ENCODE assay signal across 17 cellular contexts in the genomic region with DNA sequence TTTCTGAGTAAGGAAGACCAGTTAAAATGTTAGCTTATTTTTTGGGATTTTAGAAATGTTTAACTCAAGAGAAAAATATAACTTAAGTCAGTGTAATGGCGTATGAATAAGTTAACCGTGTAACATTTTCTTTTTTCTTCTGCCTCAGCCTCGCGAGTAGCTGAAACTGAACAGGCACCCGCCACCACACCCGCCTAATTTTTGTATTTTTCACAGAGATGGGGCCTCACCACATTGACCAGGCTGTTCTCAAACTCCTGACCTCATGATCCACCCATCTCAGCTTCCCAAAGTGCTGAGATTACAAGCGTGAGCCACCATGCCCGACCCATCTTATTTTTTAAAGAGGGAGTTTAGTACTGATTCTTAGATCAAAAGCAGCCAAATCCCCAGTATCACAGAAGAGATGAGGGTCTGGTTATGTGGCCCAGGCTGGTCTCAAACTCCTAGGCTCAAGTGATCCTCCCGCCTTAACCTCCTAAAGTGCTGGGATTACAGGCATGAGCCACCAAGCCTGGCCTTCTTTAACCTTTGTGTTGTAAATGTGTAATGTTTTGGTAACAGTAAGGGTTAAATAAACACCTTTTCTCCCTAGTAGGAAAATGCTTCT. TPM values are rescaled to one million over a fixed set of nuclear protein-coding genes. Genes with fewer than 3 reads are reported as not detected.
DNase-seq lines count a peak whose midpoint lies in the region; ATAC-seq and TF ChIP-seq lines count a peak whose summit lies in the region.
"Had no signal": no experiment of that assay in that cellular context is flagged by ENCODE, and none has a peak within 500 bp of the region (broad histone marks: within the 10 kb centered on the region; RNA-seq: fewer than 3 reads in every experiment).

No MANE protein-coding gene starts in this region.

- peaks cover 5% of the 10 kb centered on the region for H3K36me3 Mint-ChIP-seq in activated CD4-positive, alpha-beta memory T cell treated with anti-CD3 and anti-CD28 coated beads for 36 hours
- H3K36me3 Mint-ChIP-seq in activated CD4-positive, alpha-beta memory T cell treated with anti-CD3 and anti-CD28 coated beads, Interleukin-2, amount 10 ng/mL, durations not matched to agents 7 days and 5 days (ENCODE audit: low read depth), result peaks cover 10% of the 10 kb centered on the region
- peaks cover 27% of the 10 kb centered on the region for H3K36me3 Mint-ChIP-seq in stimulated activated naive CD8-positive, alpha-beta T cell treated with anti-CD3 and anti-CD28 coated beads, Interleukin-15, Interleukin-2, amounts not matched to agents 100 ng/mL and 50 ng/mL, for 24 hours (ENCODE audit: low read depth)
- peaks cover 38% of the 10 kb centered on the region for H3K36me3 Mint-ChIP-seq in effector memory CD8-positive, alpha-beta T cell (ENCODE audit: insufficient read depth)
- H3K36me3 Mint-ChIP-seq in mesothelial cell of epicardium, result peaks cover 4% of the 10 kb centered on the region

- no peak for DNase-seq in activated CD4-positive, alpha-beta memory T cell treated with anti-CD3 and anti-CD28 coated beads for 36 hours
- no peak for DNase-seq in activated CD4-positive, alpha-beta memory T cell treated with anti-CD3 and anti-CD28 coated beads, Interleukin-2, amount 10 ng/mL, durations not matched to agents 7 days and 5 days
- DNase-seq in stimulated activated naive CD8-positive, alpha-beta T cell treated with anti-CD3 and anti-CD28 coated beads, Interleukin-15, Interleukin-2, amounts not matched to agents 100 U/mL and 50 U/mL, for 24 hours, result no peak
- no peak for DNase-seq in effector memory CD8-positive, alpha-beta T cell
- DNase-seq in mesothelial cell of epicardium (ENCODE audit: low spot score in 2 of 2, unreplicated experiment in 2 of 2) (no peak), NCI-H2029 treated with DMSO at 0.1 percent for 48 hours (lab: John Stamatoyannopoulos, UW) (no peak)
- DNase-seq: 8988T, BE2C, GF-D8, GM23248, NCI-H187, NCI-H2171, NCI-H446, NCI-H69 had no signal

- peaks cover 68% of the 10 kb centered on the region for H3K4me1 Mint-ChIP-seq in activated CD4-positive, alpha-beta memory T cell treated with anti-CD3 and anti-CD28 coated beads for 36 hours (ENCODE audit: low read depth)
- H3K4me1 Mint-ChIP-seq in activated CD4-positive, alpha-beta memory T cell treated with anti-CD3 and anti-CD28 coated beads, Interleukin-2, amount 10 ng/mL, durations not matched to agents 7 days and 5 days, result peaks cover 40% of the 10 kb centered on the region
- peaks cover 83% of the 10 kb centered on the region for H3K4me1 Mint-ChIP-seq in stimulated activated naive CD8-positive, alpha-beta T cell treated with anti-CD3 and anti-CD28 coated beads, Interleukin-15, Interleukin-2, amounts not matched to agents 100 ng/mL and 50 ng/mL, for 24 hours (ENCODE audit: low read depth)
- H3K4me1 Mint-ChIP-seq in effector memory CD8-positive, alpha-beta T cell (ENCODE audit: low read depth in 2 of 2), result peaks cover 29 to 57% of the 10 kb centered on the region in 2 donors
- H3K4me1 Mint-ChIP-seq in mesothelial cell of epicardium, result peaks cover 15% of the 10 kb centered on the region

- CTCF ChIA-PET in activated CD4-positive, alpha-beta memory T cell treated with anti-CD3 and anti-CD28 coated beads for 36 hours (lab: Charles Lee), result interaction anchor here (1.2 to 1.5 kb wide), 4 partner anchors 14 to 83 kb away, joined by 3 to 6 read pairs (median 4); no protein-coding TSS in a partner anchor
- CTCF ChIA-PET in activated CD4-positive, alpha-beta memory T cell treated with anti-CD3 and anti-CD28 coated beads, Interleukin-2, amount 10 ng/mL, durations not matched to agents 7 days and 5 days (lab: Charles Lee), result interaction anchor here (0.5 to 1.1 kb wide), 4 partner anchors 16 to 82 kb away, joined by 3 to 4 read pairs (median 4); no protein-coding TSS in a partner anchor

- no peak for TF ChIP-seq CTCF in mesothelial cell of epicardium (IDR thresholded peaks at IDR 0.05; ENCODE audit: unreplicated experiment)

- peak overlapping the region; percentile 42 for H3K27ac Mint-ChIP-seq in activated CD4-positive, alpha-beta memory T cell treated with anti-CD3 and anti-CD28 coated beads for 36 hours
- no peak overlapping the region for H3K27ac Mint-ChIP-seq in activated CD4-positive, alpha-beta memory T cell treated with anti-CD3 and anti-CD28 coated beads, Interleukin-2, amount 10 ng/mL, durations not matched to agents 7 days and 5 days
- peak overlapping the region; percentile 90 for H3K27ac Mint-ChIP-seq in stimulated activated naive CD8-positive, alpha-beta T cell treated with anti-CD3 and anti-CD28 coated beads, Interleukin-15, Interleukin-2, amounts not matched to agents 100 ng/mL and 50 ng/mL, for 24 hours
- H3K27ac Mint-ChIP-seq in effector memory CD8-positive, alpha-beta T cell, result peak overlapping the region; percentile 92 to 97
- H3K27ac Mint-ChIP-seq in mesothelial cell of epicardium, result no peak overlapping the region

- H3K27me3 Mint-ChIP-seq in activated CD4-positive, alpha-beta memory T cell treated with anti-CD3 and anti-CD28 coated beads for 36 hours, result no peaks in the 10 kb centered on the region
- H3K27me3 Mint-ChIP-seq in activated CD4-positive, alpha-beta memory T cell treated with anti-CD3 and anti-CD28 coated beads, Interleukin-2, amount 10 ng/mL, durations not matched to agents 7 days and 5 days, result no peaks in the 10 kb centered on the region
- H3K27me3 Mint-ChIP-seq in stimulated activated naive CD8-positive, alpha-beta T cell treated with anti-CD3 and anti-CD28 coated beads, Interleukin-15, Interleukin-2, amounts not matched to agents 100 ng/mL and 50 ng/mL, for 24 hours, result no peaks in the 10 kb centered on the region
- no peaks in the 10 kb centered on the region for H3K27me3 Mint-ChIP-seq in effector memory CD8-positive, alpha-beta T cell
- H3K27me3 Mint-ChIP-seq in mesothelial cell of epicardium (ENCODE audit: low read depth), result no peaks in the 10 kb centered on the region

- H3K4me3 Mint-ChIP-seq in activated CD4-positive, alpha-beta memory T cell treated with anti-CD3 and anti-CD28 coated beads for 36 hours, result no peak overlapping the region
- no peak overlapping the region for H3K4me3 Mint-ChIP-seq in activated CD4-positive, alpha-beta memory T cell treated with anti-CD3 and anti-CD28 coated beads, Interleukin-2, amount 10 ng/mL, durations not matched to agents 7 days and 5 days
- H3K4me3 Mint-ChIP-seq in stimulated activated naive CD8-positive, alpha-beta T cell treated with anti-CD3 and anti-CD28 coated beads, Interleukin-15, Interleukin-2, amounts not matched to agents 100 ng/mL and 50 ng/mL, for 24 hours, result no peak overlapping the region
- peak overlapping the region in 1 of 2 donors; percentile 77 for H3K4me3 Mint-ChIP-seq in effector memory CD8-positive, alpha-beta T cell
- H3K4me3 Mint-ChIP-seq in mesothelial cell of epicardium, result no peak overlapping the region

- no peak for ATAC-seq in stimulated activated naive CD8-positive, alpha-beta T cell treated with anti-CD3 and anti-CD28 coated beads, Interleukin-15, Interleukin-2, amounts not matched to agents 100 U/mL and 50 U/mL, for 24 hours
- ATAC-seq in effector memory CD8-positive, alpha-beta T cell (replicated peaks), result no peak
- no peak for ATAC-seq in GM19452 (IDR thresholded peaks at IDR 0.05; ENCODE audit: unreplicated experiment)
- ATAC-seq: HCT116 had no signal

- POLR2A ChIA-PET in activated CD4-positive, alpha-beta memory T cell treated with anti-CD3 and anti-CD28 coated beads for 36 hours (lab: Charles Lee), result no interaction called here
- POLR2A ChIA-PET in activated CD4-positive, alpha-beta memory T cell treated with anti-CD3 and anti-CD28 coated beads, Interleukin-2, amount 10 ng/mL, durations not matched to agents 7 days and 5 days (lab: Charles Lee), result no interaction called here

- intact Hi-C loops in activated CD4-positive, alpha-beta memory T cell treated with anti-CD3 and anti-CD28 coated beads for 36 hours (cut with micrococcal nuclease), result no loop called here

- no peaks in the 10 kb centered on the region for H3K9me3 Mint-ChIP-seq in activated CD4-positive, alpha-beta memory T cell treated with anti-CD3 and anti-CD28 coated beads for 36 hours
- no peaks in the 10 kb centered on the region for H3K9me3 Mint-ChIP-seq in activated CD4-positive, alpha-beta memory T cell treated with anti-CD3 and anti-CD28 coated beads, Interleukin-2, amount 10 ng/mL, durations not matched to agents 7 days and 5 days
- no peaks in the 10 kb centered on the region for H3K9me3 Mint-ChIP-seq in stimulated activated naive CD8-positive, alpha-beta T cell treated with anti-CD3 and anti-CD28 coated beads, Interleukin-15, Interleukin-2, amounts not matched to agents 100 ng/mL and 50 ng/mL, for 24 hours
- H3K9me3 Mint-ChIP-seq in effector memory CD8-positive, alpha-beta T cell, result no peaks in the 10 kb centered on the region
- H3K9me3 Mint-ChIP-seq in mesothelial cell of epicardium, result peaks cover 4% of the 10 kb centered on the region

RNA-seq across cellular contexts. Expression of a gene that starts 16.8 kb away (rescaled TPM):
- total RNA-seq in activated CD4-positive, alpha-beta memory T cell treated with anti-CD3 and anti-CD28 coated beads for 36 hours, result 10 to 100 TPM; 35.7 to 37.3 TPM
- 10 to 100 TPM; 29.1 to 31.1 TPM for total RNA-seq in activated CD4-positive, alpha-beta memory T cell treated with anti-CD3 and anti-CD28 coated beads, Interleukin-2, amount 10 ng/mL, durations not matched to agents 7 days and 5 days
- total RNA-seq in mesothelial cell of epicardium, result 18.3 to 19.9 TPM (median 19.5 TPM) in 3 replicates

RNA-seq across cellular contexts. Expression of a gene that starts 27.5 kb away (rescaled TPM):
- total RNA-seq in activated CD4-positive, alpha-beta memory T cell treated with anti-CD3 and anti-CD28 coated beads for 36 hours, result 10 to 100 TPM; 94.0 to 98.6 TPM
- total RNA-seq in activated CD4-positive, alpha-beta memory T cell treated with anti-CD3 and anti-CD28 coated beads, Interleukin-2, amount 10 ng/mL, durations not matched to agents 7 days and 5 days, result 10 to 100 TPM; 49.3 to 50.0 TPM
- 41.7 to 45.3 TPM (median 44.4 TPM) in 3 replicates for total RNA-seq in mesothelial cell of epicardium

Comparison
In these comparisons a context has a peak if more than half of its experiments do, and no peak if none do; other contexts are left out.
1. H3K27ac Mint-ChIP-seq: peak in activated CD4-positive, alpha-beta memory T cell treated with anti-CD3 and anti-CD28 coated beads for 36 hours (single experiment), stimulated activated naive CD8-positive, alpha-beta T cell treated with anti-CD3 and anti-CD28 coated beads, Interleukin-15, Interleukin-2, amounts not matched to agents 100 ng/mL and 50 ng/mL, for 24 hours (single experiment) and effector memory CD8-positive, alpha-beta T cell (2 of 2); none in activated CD4-positive, alpha-beta memory T cell treated with anti-CD3 and anti-CD28 coated beads, Interleukin-2, amount 10 ng/mL, durations not matched to agents 7 days and 5 days (single experiment) and mesothelial cell of epicardium (single experiment).